ENCODE assay signal across 8 cellular contexts in genomic region chr6:26053929-26054658, GRCh38. TPM values are rescaled to one million over a fixed set of nuclear protein-coding genes. Genes with fewer than 3 reads are reported as not detected.
DNase-seq lines count a peak whose midpoint lies in the region; ATAC-seq and TF ChIP-seq lines count a peak whose summit lies in the region.

No MANE protein-coding gene starts in this region.

- TF ChIP-seq CTCF in right atrium auricular region (IDR thresholded peaks at IDR 0.05): no peak
- no peak for TF ChIP-seq CTCF in activated CD8-positive, alpha-beta T cell treated with anti-CD3 and anti-CD28 coated beads for 36 hours (IDR thresholded peaks at IDR 0.05)

- peak overlapping the region; percentile 92 for H3K4me3 Mint-ChIP-seq in activated CD8-positive, alpha-beta T cell treated with anti-CD3 and anti-CD28 coated beads for 36 hours
- peak overlapping the region; percentile 87 to 89 for H3K4me3 Mint-ChIP-seq in stimulated activated naive CD8-positive, alpha-beta T cell treated with anti-CD3 and anti-CD28 coated beads, Interleukin-15, amount 100 ng/mL, for 72 hours

- POLR2A ChIA-PET in activated CD8-positive, alpha-beta T cell treated with anti-CD3 and anti-CD28 coated beads for 36 hours (lab: Charles Lee): interaction anchor here (0.7 to 26.1 kb wide), 11 partner anchors 9 to 1784 kb away, joined by 3 to 1376 read pairs (median 6); a partner anchor contains a TSS

- H3K9me3 ChIP-seq in right atrium auricular region (no peaks in the 10 kb centered on the region), iPS-18a (ENCODE audit: control insufficient read depth, low read depth, low read length) (no peaks in the 10 kb centered on the region)

- H3K27ac ChIP-seq in right atrium auricular region: peak overlapping the region; percentile 94 to 95
- H3K27ac ChIP-seq in iPS-18a (ENCODE audit: low read length): peak overlapping the region; percentile 87

- peaks cover 17% of the 10 kb centered on the region for H3K4me1 Mint-ChIP-seq in activated CD8-positive, alpha-beta T cell treated with anti-CD3 and anti-CD28 coated beads for 36 hours (ENCODE audit: low read depth)
- H3K4me1 Mint-ChIP-seq in stimulated activated naive CD8-positive, alpha-beta T cell treated with anti-CD3 and anti-CD28 coated beads, Interleukin-15, amount 100 ng/mL, for 72 hours: peaks cover 38% of the 10 kb centered on the region

- H3K27me3 Mint-ChIP-seq in activated CD8-positive, alpha-beta T cell treated with anti-CD3 and anti-CD28 coated beads for 36 hours: peaks cover 1% of the 10 kb centered on the region
- no peaks in the 10 kb centered on the region for H3K27me3 Mint-ChIP-seq in stimulated activated naive CD8-positive, alpha-beta T cell treated with anti-CD3 and anti-CD28 coated beads, Interleukin-15, amount 100 ng/mL, for 72 hours

- peaks cover 3% of the 10 kb centered on the region for H3K36me3 Mint-ChIP-seq in activated CD8-positive, alpha-beta T cell treated with anti-CD3 and anti-CD28 coated beads for 36 hours (ENCODE audit: low read depth)

- H3K9me3 Mint-ChIP-seq in activated CD8-positive, alpha-beta T cell treated with anti-CD3 and anti-CD28 coated beads for 36 hours: no peaks in the 10 kb centered on the region
- H3K9me3 Mint-ChIP-seq in stimulated activated naive CD8-positive, alpha-beta T cell treated with anti-CD3 and anti-CD28 coated beads, Interleukin-15, amount 100 ng/mL, for 72 hours: no peaks in the 10 kb centered on the region

- H3K4me1 ChIP-seq in right atrium auricular region: peaks cover 0 to 11% of the 10 kb centered on the region in 2 donors
- peaks cover 19% of the 10 kb centered on the region for H3K4me1 ChIP-seq in iPS-18a (ENCODE audit: control insufficient read depth, low read depth, low read length)

- intact Hi-C loops in Right ventricle myocardium superior (cut with DNase I): no loop called here
- intact Hi-C loops in activated CD8-positive, alpha-beta T cell treated with anti-CD3 and anti-CD28 coated beads for 36 hours (cut with micrococcal nuclease): no loop called here

- H3K9ac ChIP-seq in iPS-18a (ENCODE audit: low read length): peak overlapping the region; percentile 97

- H3K27me3 ChIP-seq in right atrium auricular region: no peaks in the 10 kb centered on the region
- no peaks in the 10 kb centered on the region for H3K27me3 ChIP-seq in iPS-18a (ENCODE audit: control insufficient read depth, insufficient read depth, low read length)

- no peak for DNase-seq in right atrium auricular region (ENCODE audit: low spot score)
- no peak for DNase-seq in Right ventricle myocardium superior
- DNase-seq in activated CD8-positive, alpha-beta T cell treated with anti-CD3 and anti-CD28 coated beads for 36 hours: no peak
- no peak for DNase-seq in stimulated activated naive CD8-positive, alpha-beta T cell treated with anti-CD3 and anti-CD28 coated beads, Interleukin-15, amount 100 ng/mL, for 72 hours
- DNase-seq in activated CD4-positive, alpha-beta T cell treated with anti-CD3 and anti-CD28 coated beads, Interleukin-2, amount 50 U/mL, for 4 hours: no peak

- ATAC-seq in Right ventricle myocardium superior (ENCODE audit: poor library complexity): no peak
- no peak for ATAC-seq in activated CD8-positive, alpha-beta T cell treated with anti-CD3 and anti-CD28 coated beads for 36 hours
- ATAC-seq in stimulated activated naive CD8-positive, alpha-beta T cell treated with anti-CD3 and anti-CD28 coated beads, Interleukin-15, amount 100 ng/mL, for 72 hours: no peak
- ATAC-seq in HG03196 (IDR thresholded peaks at IDR 0.05; ENCODE audit: unreplicated experiment): no peak
- ATAC-seq in HG03354 (IDR thresholded peaks at IDR 0.05; ENCODE audit: poor library complexity, severe bottlenecking, unreplicated experiment): no peak

- peak overlapping the region; percentile 99 for H3K27ac Mint-ChIP-seq in activated CD8-positive, alpha-beta T cell treated with anti-CD3 and anti-CD28 coated beads for 36 hours
- H3K27ac Mint-ChIP-seq in stimulated activated naive CD8-positive, alpha-beta T cell treated with anti-CD3 and anti-CD28 coated beads, Interleukin-15, amount 100 ng/mL, for 72 hours: peak overlapping the region; percentile 98 to 100

- H3K36me3 ChIP-seq in right atrium auricular region (no peaks in the 10 kb centered on the region), iPS-18a (ENCODE audit: control insufficient read depth, low read depth, low read length) (no peaks in the 10 kb centered on the region)

- H3K4me3 ChIP-seq in right atrium auricular region: peak overlapping the region; percentile 57 to 75
- peak overlapping the region; percentile 80 for H3K4me3 ChIP-seq in iPS-18a (ENCODE audit: low read length)

- CTCF ChIA-PET in activated CD8-positive, alpha-beta T cell treated with anti-CD3 and anti-CD28 coated beads for 36 hours (lab: Charles Lee): interaction anchor here (1.0 to 2.2 kb wide), 3 partner anchors 8 to 28 kb away, joined by 4 to 7 read pairs (median 4); a partner anchor contains a TSS

RNA-seq across cellular contexts. Expression of gene HFE, which starts 33.1 kb away (rescaled TPM):
- 1 to 10 TPM; 3.1 to 6.4 TPM for total RNA-seq in right atrium auricular region
- total RNA-seq in Right ventricle myocardium superior: 5.2 TPM
- under 1 TPM; 0.25 to 0.56 TPM for total RNA-seq in activated CD8-positive, alpha-beta T cell treated with anti-CD3 and anti-CD28 coated beads for 36 hours
